In the genomic region with DNA sequence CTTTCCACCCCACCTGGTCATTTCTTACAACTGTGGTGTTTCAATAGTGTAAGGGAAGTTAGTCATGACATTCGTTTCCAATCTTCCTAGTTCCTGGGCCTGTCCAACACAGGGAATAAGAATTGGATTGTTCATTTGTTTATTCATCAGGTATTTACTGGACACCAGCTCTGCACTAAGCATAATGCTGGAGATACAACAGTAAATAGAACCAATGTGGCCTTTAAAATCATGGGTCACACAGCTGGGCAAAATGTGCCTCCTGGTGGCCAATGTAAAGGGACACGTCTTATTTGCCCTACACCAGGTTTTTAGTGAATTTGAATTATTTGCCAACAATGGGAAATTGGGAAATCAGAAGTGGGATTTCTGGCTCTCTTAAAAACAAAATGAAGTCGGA, we compare ENCODE assay signal across 15 cellular contexts. TPM values are rescaled to one million over a fixed set of nuclear protein-coding genes. Genes with fewer than 3 reads are reported as not detected.
A peak's percentile ranks its signal among the peaks of the same experiment; 100 is the strongest.
DNase-seq lines count a peak whose midpoint lies in the region; ATAC-seq, FAIRE-seq and TF ChIP-seq lines count a peak whose summit lies in the region.
"Had no signal": no experiment of that assay in that cellular context is flagged by ENCODE, and none has a peak within 500 bp of the region (broad histone marks: within the 10 kb centered on the region; RNA-seq: fewer than 3 reads in every experiment).

No MANE protein-coding gene starts in this region.

- no peak for DNase-seq in HFF-Myc (ENCODE audit: extremely low read depth, low read depth)
- DNase-seq in cardiac fibroblast (ENCODE audit: low read depth in 2 of 2) = peak in 1 of 2 donors; percentile 39
- no peak for DNase-seq in HepG2 (ENCODE audit: low spot score)
- no peak for DNase-seq in NCI-H2029 treated with DMSO at 0.1 percent for 48 hours (lab: John Stamatoyannopoulos, UW)
- DNase-seq in activated naive CD4-positive, alpha-beta T cell treated with anti-CD3 and anti-CD28 coated beads for 36 hours = no peak
- DNase-seq in CD8-positive, alpha-beta memory T cell = no peak
- DNase-seq: activated CD4-positive, alpha-beta T cell treated with anti-CD3 and anti-CD28 coated beads for 48 hours; Caco-2; midbrain; NCI-H187 had no signal

- no peak for TF ChIP-seq POLR2A in HepG2 (IDR thresholded peaks at IDR 0.05; ENCODE audit: insufficient read depth in 1 of 2, low read depth in 2 of 2, low read length in 2 of 2)

- peak overlapping the region; percentile 50 for H3K9ac ChIP-seq in HepG2 (ENCODE audit: insufficient read depth, low read depth, low read length)

- no TSS peak for BruUV-seq in HepG2 (replicated peaks; lab: Mats Ljungman, UMichigan)

- H3K4me1 ChIP-seq in ACC112 (ENCODE audit: control insufficient read depth, insufficient read depth, low read length, unreplicated experiment) (peaks cover 90% of the 10 kb centered on the region), HepG2 (ENCODE audit: insufficient read depth, low read length) (peaks cover 89% of the 10 kb centered on the region)
- no peaks in the 10 kb centered on the region for H3K4me1 ChIP-seq in CD8-positive, alpha-beta memory T cell (ENCODE audit: insufficient read depth, low read length)

- H3K36me3 ChIP-seq in ACC112 (ENCODE audit: insufficient read depth, low read length) (peaks cover 25% of the 10 kb centered on the region), HepG2 (replicated peaks in 1 of 2; ENCODE audit: control insufficient read depth in 1 of 2, insufficient read depth in 2 of 2, low read length in 2 of 2) (no peaks in the 10 kb centered on the region)
- no peaks in the 10 kb centered on the region for H3K36me3 ChIP-seq in CD8-positive, alpha-beta memory T cell (ENCODE audit: insufficient read depth, low read length)

- 56% methylated on average over 3 of the region's 3 CpGs for WGBS in HepG2 (ENCODE audit: low lambda C conversion rate)

- H3K27ac ChIP-seq in ACC112 (ENCODE audit: low read depth, low read length) (peak overlapping the region; percentile 70), HepG2 (ENCODE audit: extremely low read length, insufficient read depth, low read length) (peak overlapping the region; percentile 84)
- no peak overlapping the region for H3K27ac ChIP-seq in CD8-positive, alpha-beta memory T cell (ENCODE audit: low read depth, low read length)
- H3K27ac ChIP-seq: HL-60 had no signal

- no peaks in the 10 kb centered on the region for H3K36me3 Mint-ChIP-seq in activated naive CD4-positive, alpha-beta T cell treated with anti-CD3 and anti-CD28 coated beads for 36 hours (ENCODE audit: low read depth)
- H3K36me3 Mint-ChIP-seq in CD8-positive, alpha-beta memory T cell = no peaks in the 10 kb centered on the region
- H3K36me3 Mint-ChIP-seq: activated naive CD4-positive, alpha-beta T cell treated with anti-CD3 and anti-CD28 coated beads, Interleukin-2, amount 50 U/mL, for 24 hours had no signal

- H3K4me3 ChIP-seq in ACC112 (ENCODE audit: low read depth, low read length) = peak overlapping the region; percentile 1; the same call in 1 of the 2 replicates
- no peak overlapping the region for H3K4me3 ChIP-seq in HFF-Myc (replicated peaks; ENCODE audit: low read depth, low read length)
- H3K4me3 ChIP-seq in cardiac fibroblast (replicated peaks in 1 of 2; ENCODE audit: low read depth in 2 of 2, low read length in 2 of 2) = no peak overlapping the region
- peak overlapping the region in 1 of 3 experiments; percentile 1; a peak in 1 of 6 replicates for H3K4me3 ChIP-seq in HepG2 (replicated peaks in 1 of 3; ENCODE audit: insufficient read depth in 1 of 3, low read depth in 2 of 3, low read length in 3 of 3)
- no peak overlapping the region for H3K4me3 ChIP-seq in CD8-positive, alpha-beta memory T cell (ENCODE audit: low read length)

- H3K79me2 ChIP-seq in ACC112 (ENCODE audit: control insufficient read depth, insufficient read depth, low read length, unreplicated experiment) = peaks cover 100% of the 10 kb centered on the region
- no peaks in the 10 kb centered on the region for H3K79me2 ChIP-seq in HepG2 (ENCODE audit: insufficient read depth, low read length)

- in situ Hi-C loops in HepG2 (cut with HindIII; ENCODE audit: extremely low pct_ligation_motif_present, low pct_unique_long_range_greater_than_20kb) = no loop called here

- no peaks in the 10 kb centered on the region for H3K9me3 Mint-ChIP-seq in activated naive CD4-positive, alpha-beta T cell treated with anti-CD3 and anti-CD28 coated beads for 36 hours
- no peaks in the 10 kb centered on the region for H3K9me3 Mint-ChIP-seq in CD8-positive, alpha-beta memory T cell
- H3K9me3 Mint-ChIP-seq: activated naive CD4-positive, alpha-beta T cell treated with anti-CD3 and anti-CD28 coated beads, Interleukin-2, amount 50 U/mL, for 24 hours had no signal

- POLR2A ChIA-PET in HepG2 (lab: Yijun Ruan, JAX) = interaction anchor here (1.1 to 8.0 kb wide), 4 partner anchors 10 to 22 kb away, joined by 5 to 89 read pairs (median 44); a partner anchor contains a TSS
- POLR2A ChIA-PET in CD8-positive, alpha-beta memory T cell (lab: Charles Lee) = no interaction called here

- H3K4me3 Mint-ChIP-seq in activated naive CD4-positive, alpha-beta T cell treated with anti-CD3 and anti-CD28 coated beads for 36 hours = no peak overlapping the region
- H3K4me3 Mint-ChIP-seq in CD8-positive, alpha-beta memory T cell = no peak overlapping the region
- H3K4me3 Mint-ChIP-seq: activated naive CD4-positive, alpha-beta T cell treated with anti-CD3 and anti-CD28 coated beads, Interleukin-2, amount 50 U/mL, for 24 hours had no signal

- no peaks in the 10 kb centered on the region for H3K9me3 ChIP-seq in HepG2 (ENCODE audit: low read length)
- H3K9me3 ChIP-seq in CD8-positive, alpha-beta memory T cell (ENCODE audit: low read length) = no peaks in the 10 kb centered on the region

- peaks cover 4% of the 10 kb centered on the region for H3K4me1 Mint-ChIP-seq in activated naive CD4-positive, alpha-beta T cell treated with anti-CD3 and anti-CD28 coated beads for 36 hours (ENCODE audit: low read depth)
- no peaks in the 10 kb centered on the region for H3K4me1 Mint-ChIP-seq in CD8-positive, alpha-beta memory T cell
- H3K4me1 Mint-ChIP-seq: activated naive CD4-positive, alpha-beta T cell treated with anti-CD3 and anti-CD28 coated beads, Interleukin-2, amount 50 U/mL, for 24 hours had no signal

- peak overlapping the region; percentile 28 for H3K4me2 ChIP-seq in HepG2 (ENCODE audit: low read depth, low read length)

- no peak overlapping the region for H2AFZ ChIP-seq in ACC112 (ENCODE audit: low read length, unreplicated experiment)
- H2AFZ ChIP-seq in HepG2 (ENCODE audit: low read length) = no peak overlapping the region

- TF ChIP-seq CTCF in HFF-Myc (IDR thresholded peaks at IDR 0.05; ENCODE audit: low read depth, low read length, missing control alignments) = peak; percentile 47
- peak; percentile 40 for TF ChIP-seq CTCF in cardiac fibroblast (IDR thresholded peaks at IDR 0.05; ENCODE audit: low read depth, low read length)
- TF ChIP-seq CTCF in HepG2 (CRISPR knock-in tag; IDR thresholded peaks at IDR 0.05) = peak; percentile 49

- TF ChIP-seq RAD21 in HepG2 (CRISPR knock-in tag; IDR thresholded peaks at IDR 0.05) = no peak

- TF ChIP-seq EP300 in HepG2 (IDR thresholded peaks at IDR 0.05; ENCODE audit: low read depth in 2 of 2, low read length in 2 of 2) (no peak), HepG2 (CRISPR knock-in tag; IDR thresholded peaks at IDR 0.05; ENCODE audit: borderline replicate concordance) (no peak)

- no peaks in the 10 kb centered on the region for H4K20me1 ChIP-seq in HepG2 (ENCODE audit: insufficient read depth, low read length)

- peaks cover 2% of the 10 kb centered on the region for H3K27me3 Mint-ChIP-seq in activated naive CD4-positive, alpha-beta T cell treated with anti-CD3 and anti-CD28 coated beads for 36 hours (ENCODE audit: low read depth)
- peaks cover 5 to 15% of the 10 kb centered on the region in 2 donors for H3K27me3 Mint-ChIP-seq in CD8-positive, alpha-beta memory T cell
- H3K27me3 Mint-ChIP-seq: activated naive CD4-positive, alpha-beta T cell treated with anti-CD3 and anti-CD28 coated beads, Interleukin-2, amount 50 U/mL, for 24 hours had no signal

- intact Hi-C loops in HepG2 (cut with micrococcal nuclease; ENCODE audit: unreplicated experiment) = loop anchor here (1.0 kb wide), 2 partner anchors 9 to 11 kb away; no protein-coding TSS in a partner anchor
- intact Hi-C loops in activated naive CD4-positive, alpha-beta T cell treated with anti-CD3 and anti-CD28 coated beads for 36 hours (cut with micrococcal nuclease) = no loop called here

- H3K27me3 ChIP-seq in ACC112 (ENCODE audit: insufficient read depth, low read length) = no peaks in the 10 kb centered on the region
- H3K27me3 ChIP-seq in HepG2 (ENCODE audit: control insufficient read depth in 1 of 2, insufficient read depth in 2 of 2, low read length in 2 of 2) = no peaks in the 10 kb centered on the region
- H3K27me3 ChIP-seq in CD8-positive, alpha-beta memory T cell (ENCODE audit: insufficient read depth, low read length, poor library complexity, severe bottlenecking) = no peaks in the 10 kb centered on the region

- CTCF ChIA-PET in HepG2 (lab: Yijun Ruan, JAX; ENCODE audit: low intra/inter-chr PET ratio, low total read pairs) = no interaction called here
- CTCF ChIA-PET in activated naive CD4-positive, alpha-beta T cell treated with anti-CD3 and anti-CD28 coated beads for 36 hours (lab: Charles Lee) = no interaction called here
- CTCF ChIA-PET in CD8-positive, alpha-beta memory T cell (lab: Charles Lee) = interaction anchor here (1.7 to 1.9 kb wide), 2 partner anchors 10 to 113 kb away, joined by 5 to 6 read pairs; a partner anchor contains a TSS

- FAIRE-seq in HepG2 (lab: Jason Lieb, UNC) = no peak

- ATAC-seq in HepG2 (peak; percentile 34), HG03025 (IDR thresholded peaks at IDR 0.05; ENCODE audit: low FRiP score, unreplicated experiment) (no peak)

- H3K27ac Mint-ChIP-seq in activated naive CD4-positive, alpha-beta T cell treated with anti-CD3 and anti-CD28 coated beads for 36 hours = no peak overlapping the region
- no peak overlapping the region for H3K27ac Mint-ChIP-seq in CD8-positive, alpha-beta memory T cell
- H3K27ac Mint-ChIP-seq: activated naive CD4-positive, alpha-beta T cell treated with anti-CD3 and anti-CD28 coated beads, Interleukin-2, amount 50 U/mL, for 24 hours had no signal

RNA-seq across cellular contexts. Expression of a gene that starts 10.4 kb away (rescaled TPM):
- 0.53 and 0.67 TPM in 2 replicates for total RNA-seq in HepG2 (2016; rRNA removed; fragmentation: Illumina TruSeq; extraction: Trizol)
- total RNA-seq in HepG2 (2016; cell fraction: cytosol; rRNA removed; fragmentation: Illumina TruSeq; extraction: Trizol; ENCODE audit: low read depth) = 0.26 and 0.61 TPM in 2 replicates
- total RNA-seq in HepG2 (2016; cell fraction: insoluble cytoplasmic fraction; rRNA removed; fragmentation: Illumina TruSeq; extraction: Trizol) = 0.61 and 0.63 TPM in 2 replicates
- 0.90 and 0.93 TPM in 2 replicates for total RNA-seq in HepG2 (2016; cell fraction: membrane; rRNA removed; fragmentation: Illumina TruSeq; extraction: Trizol)
- total RNA-seq in HepG2 (2016; cell fraction: nucleus; rRNA removed; fragmentation: Illumina TruSeq; extraction: Trizol) = 0.72 and 1.0 TPM in 2 replicates
- 6.3 and 9.7 TPM in 2 replicates for polyA plus RNA-seq in HepG2 (2011; rRNA removed)
- 4.9 and 6.0 TPM in 2 replicates for polyA plus RNA-seq in HepG2 (2011; cell fraction: cytosol; rRNA removed)
- polyA plus RNA-seq in HepG2 (2011; cell fraction: nucleus; rRNA removed) = 24.1 and 26.3 TPM in 2 replicates
- polyA plus RNA-seq in HepG2 (2012) = 10.3 and 13.7 TPM in 2 replicates
- polyA plus RNA-seq in HepG2 (2016; cell fraction: cytosol; fragmentation: Illumina TruSeq; extraction: Trizol; ENCODE audit: low read depth) = 0.49 and 0.66 TPM in 2 replicates
- polyA plus RNA-seq in HepG2 (2016; cell fraction: insoluble cytoplasmic fraction; fragmentation: Illumina TruSeq; extraction: Trizol; ENCODE audit: low read depth) = 0.87 and 1.1 TPM in 2 replicates
- 1.1 and 1.4 TPM in 2 replicates for polyA plus RNA-seq in HepG2 (2016; cell fraction: membrane; fragmentation: Illumina TruSeq; extraction: Trizol; ENCODE audit: low read depth)
- 1.6 and 2.5 TPM in 2 replicates for polyA plus RNA-seq in HepG2 (2016; cell fraction: nucleus; fragmentation: Illumina TruSeq; extraction: Trizol; ENCODE audit: insufficient read depth, low read depth)
- polyA minus RNA-seq in HepG2 (2011; rRNA and poly(A)+ RNA removed; ENCODE audit: low replicate concordance) = 3.1 and 22.0 TPM in 2 replicates
- polyA minus RNA-seq in HepG2 (2011; cell fraction: cytosol; rRNA and poly(A)+ RNA removed) = 2.4 and 4.0 TPM in 2 replicates
- polyA minus RNA-seq in HepG2 (2011; cell fraction: nucleus; rRNA and poly(A)+ RNA removed) = 15.7 and 24.0 TPM in 2 replicates
- not detected for total RNA-seq in activated naive CD4-positive, alpha-beta T cell treated with anti-CD3 and anti-CD28 coated beads for 36 hours
- under 1 TPM in 1 of 2 experiments, not detected in 1; 0.09 TPM for total RNA-seq in CD8-positive, alpha-beta memory T cell
- polyA plus RNA-seq in CD8-positive, alpha-beta memory T cell = not detected
- total RNA-seq: Caco-2, OCI-LY7 had no signal
